ENCODE assay signal across 9 cellular contexts in the genomic region with DNA sequence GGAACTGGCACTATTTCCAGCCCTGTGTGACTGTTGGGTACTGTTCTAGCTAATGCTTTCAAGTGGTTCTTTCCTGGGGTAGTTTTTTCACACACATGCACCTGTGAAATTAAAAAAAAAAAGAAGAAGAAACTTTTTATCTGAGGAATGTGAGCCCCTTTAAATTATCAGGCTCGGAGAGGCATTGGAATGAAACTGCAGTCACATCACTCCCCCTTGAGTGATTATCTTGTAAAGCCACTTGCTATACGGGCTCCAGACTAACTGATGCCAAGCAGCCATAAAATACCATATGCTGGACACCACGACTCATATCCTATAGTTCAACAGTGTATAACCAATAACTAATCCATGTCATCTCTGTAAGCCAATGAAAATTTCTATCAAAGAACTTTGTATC. TPM values are rescaled to one million over a fixed set of nuclear protein-coding genes. Genes with fewer than 3 reads are reported as not detected.
"Had no signal": no experiment of that assay in that cellular context is flagged by ENCODE, and none has a peak within 500 bp of the region (broad histone marks: within the 10 kb centered on the region; RNA-seq: fewer than 3 reads in every experiment).

No MANE protein-coding gene starts in this region.

RNA-seq across cellular contexts. Expression of a gene that starts 5.4 kb away (rescaled TPM):
- total RNA-seq: kidney epithelial cell; lung microvascular endothelial cell; mammary epithelial cell; mesothelial cell of epicardium; myocyte; naive thymus-derived CD8-positive, alpha-beta T cell had no signal
- polyA plus RNA-seq: immature natural killer cell; keratinocyte; mammary epithelial cell; naive thymus-derived CD4-positive, alpha-beta T cell had no signal
